ENCODE assay signal across 30 cellular contexts in the genomic region with DNA sequence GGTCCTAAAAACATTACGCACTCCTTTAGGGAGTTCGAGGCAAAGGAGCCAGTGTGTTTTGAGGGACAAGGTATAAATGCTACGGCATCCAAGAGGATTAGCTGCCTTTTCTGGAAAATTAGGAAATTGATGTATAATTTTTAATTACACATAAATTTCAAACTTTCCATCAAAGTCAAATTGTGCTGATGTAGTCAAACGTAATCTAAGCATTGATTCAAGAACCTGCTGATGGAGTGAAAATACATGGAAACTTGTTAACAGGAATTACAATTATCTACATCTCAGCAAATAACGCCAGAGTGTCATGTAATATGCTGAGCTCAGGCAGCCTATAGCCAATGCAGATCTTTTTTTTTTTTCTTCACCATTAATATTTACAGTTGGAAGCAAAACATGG.
"Had no signal": no experiment of that assay in that cellular context is flagged by ENCODE, and none has a peak within 500 bp of the region (broad histone marks: within the 10 kb centered on the region; RNA-seq: fewer than 3 reads in every experiment).

No MANE protein-coding gene starts in this region.

- H2AFZ ChIP-seq: neural progenitor cell, parathyroid adenoma had no signal

- H3K4me3 ChIP-seq: esophagus squamous epithelium, heart right ventricle, left lung, mucosa of descending colon, neural progenitor cell, smooth muscle cell, stomach, tibial artery had no signal

- H3K4me2 ChIP-seq: neural progenitor cell, smooth muscle cell had no signal

- H3K36me3 ChIP-seq: esophagus squamous epithelium, heart right ventricle, left lung, neural progenitor cell, stomach, tibial artery had no signal

- H3K9me3 ChIP-seq: esophagus squamous epithelium, heart right ventricle, left lung, mucosa of descending colon, stomach, tibial artery had no signal

- H3K36me3 Mint-ChIP-seq: mesothelial cell of epicardium; naive B cell; natural killer cell treated with Interleukin-12 subunit alpha and Interleukin-12 subunit beta and Interleukin-15 and Interleukin-18, amount 100 ng/mL, for 72 hours; neural progenitor cell; type B pancreatic cell had no signal

- H3K27ac Mint-ChIP-seq: effector memory CD8-positive, alpha-beta T cell; mesothelial cell of epicardium; natural killer cell treated with Interleukin-12 subunit alpha and Interleukin-12 subunit beta and Interleukin-15 and Interleukin-18, amount 100 ng/mL, for 72 hours; neural progenitor cell; progenitor cell of endocrine pancreas; type B pancreatic cell had no signal

- H3K27ac ChIP-seq: esophagus squamous epithelium, heart right ventricle, left lung, neural progenitor cell, parathyroid adenoma, stomach, tibial artery had no signal

- DNase-seq: cortex of kidney; effector memory CD8-positive, alpha-beta T cell; erythroblast; esophagus squamous epithelium; foreskin melanocyte; glutamatergic neuron; heart right ventricle; hippocampal formation; left cardiac atrium; left lung; mesenchymal stem cell; mucosa of descending colon; naive B cell; stimulated activated CD4-positive, alpha-beta T cell treated with anti-CD3 and anti-CD28 coated beads, Interleukin-12 subunit alpha, Interleukin-12 subunit beta, amount 100 ng/mL, for 4 hours; stimulated activated CD4-positive, alpha-beta T cell treated with anti-CD3 and anti-CD28 coated beads, Interleukin-1b, Interleukin-23, amount 100 ng/mL, for 48 hours; stimulated activated CD4-positive, alpha-beta T cell treated with anti-CD3 and anti-CD28 coated beads, Interleukin-4, amount 100 ng/mL, for 1 hour; stimulated activated CD8-positive, alpha-beta memory T cell treated with anti-CD3 and anti-CD28 coated beads, Interleukin-4, amount 100 ng/mL, for 48 hours; stimulated activated naive CD4-positive, alpha-beta T cell treated with Interleukin-2 at 50 U/mL for 16 hours; stomach; tibial artery had no signal

- H3K4me3 Mint-ChIP-seq: effector memory CD8-positive, alpha-beta T cell; mesothelial cell of epicardium; naive B cell; natural killer cell treated with Interleukin-12 subunit alpha and Interleukin-12 subunit beta and Interleukin-15 and Interleukin-18, amount 100 ng/mL, for 72 hours; neural progenitor cell; type B pancreatic cell had no signal

- H3K27me3 ChIP-seq: esophagus squamous epithelium, heart right ventricle, left lung, neural progenitor cell, stomach, tibial artery had no signal

- H3K4me1 ChIP-seq: esophagus squamous epithelium, heart right ventricle, parathyroid adenoma had no signal

- FAIRE-seq: endometrium, islet of Langerhans had no signal

- H3K4me1 Mint-ChIP-seq: naive B cell had no signal

- ATAC-seq: effector memory CD8-positive, alpha-beta T cell; heart right ventricle; left lung; mucosa of descending colon; natural killer cell treated with Interleukin-12 subunit alpha and Interleukin-12 subunit beta and Interleukin-15 and Interleukin-18, amount 100 ng/mL, for 72 hours; sciatic nerve had no signal

- H3K9ac ChIP-seq: neural progenitor cell, parathyroid adenoma had no signal

- H3K27me3 Mint-ChIP-seq: naive B cell, progenitor cell of endocrine pancreas, type B pancreatic cell had no signal
